ENCODE assay signal across 19 cellular contexts in genomic region chr1:159222075-159222865, GRCh38. TPM values are rescaled to one million over a fixed set of nuclear protein-coding genes. Genes with fewer than 3 reads are reported as not detected.
A peak's percentile ranks its signal among the peaks of the same experiment; 100 is the strongest.
DNase-seq lines count a peak whose midpoint lies in the region; ATAC-seq, FAIRE-seq and TF ChIP-seq lines count a peak whose summit lies in the region.
"Had no signal": no experiment of that assay in that cellular context is flagged by ENCODE, and none has a peak within 500 bp of the region (broad histone marks: within the 10 kb centered on the region; RNA-seq: fewer than 3 reads in every experiment).

No MANE protein-coding gene starts in this region.

- TF ChIP-seq CTCF in A549 (IDR thresholded peaks at IDR 0.05) (no peak), PC-3 (conservative IDR thresholded peaks at IDR 0.05; ENCODE audit: low read depth, low read length) (no peak), H1 (IDR thresholded peaks at IDR 0.05; ENCODE audit: control extremely low read depth in 1 of 3, insufficient read depth in 1 of 3, low read depth in 1 of 3, low read length in 3 of 3) (no peak), HFFc6 (IDR thresholded peaks at IDR 0.05) (no peak)
- TF ChIP-seq CTCF in activated CD8-positive, alpha-beta T cell treated with anti-CD3 and anti-CD28 coated beads for 36 hours (IDR thresholded peaks at IDR 0.05), result no peak

- H3K4me2 ChIP-seq in A549 (peak overlapping the region; percentile 18; the same call in 1 of the 3 replicates), PC-3 (ENCODE audit: low read length) (peak overlapping the region; percentile 36), H1 (ENCODE audit: insufficient read depth in 1 of 2, low read depth in 2 of 2, low read length in 2 of 2) (no peak overlapping the region)
- H3K4me2 ChIP-seq: BLaER1 had no signal

- H2BK12ac ChIP-seq in H1 (ENCODE audit: low read depth, low read length), result no peak overlapping the region

- CTCF ChIA-PET in A549 (lab: Yijun Ruan, JAX), result interaction anchor here (1.0 to 17.8 kb wide), 2 partner anchors 11 to 576 kb away, joined by 3 to 148 read pairs; no protein-coding TSS in a partner anchor
- CTCF ChIA-PET in PC-3 (lab: Charles Lee), result interaction anchor here (0.6 to 1.3 kb wide), 2 partner anchors 8 to 20 kb away, joined by 4 read pairs; no protein-coding TSS in a partner anchor
- CTCF ChIA-PET in H1 (lab: Charles Lee; ENCODE audit: partially characterized antibody), result interaction anchor here (0.6 to 1.3 kb wide), 6 partner anchors 9 to 61 kb away, joined by 3 to 10 read pairs (median 4); no protein-coding TSS in a partner anchor
- CTCF ChIA-PET in activated CD8-positive, alpha-beta T cell treated with anti-CD3 and anti-CD28 coated beads for 36 hours (lab: Charles Lee), result interaction anchor here (1.0 to 9.7 kb wide), 2 partner anchors 10 to 24 kb away, joined by 4 to 96 read pairs; no protein-coding TSS in a partner anchor

- DNase-seq in A549 (ENCODE audit: low read depth in 1 of 2, low spot score in 1 of 2) (no peak), COLO829 (ENCODE audit: low spot score) (peak; percentile 98), PC-3 (peak; percentile 56), H1 (ENCODE audit: low read depth in 1 of 2, low spot score in 2 of 2) (no peak), HFFc6 (no peak)
- no peak for DNase-seq in activated CD8-positive, alpha-beta T cell treated with anti-CD3 and anti-CD28 coated beads for 36 hours
- DNase-seq: Calu3; CD4-positive, alpha-beta memory T cell; DMS79 treated with DMSO at 0.1 percent for 48 hours; GF-D8; Karpas-422; KBM-7 had no signal

- H3K27me3 Mint-ChIP-seq in activated CD8-positive, alpha-beta T cell treated with anti-CD3 and anti-CD28 coated beads for 36 hours, result peaks cover 28% of the 10 kb centered on the region
- peaks cover 3% of the 10 kb centered on the region for H3K27me3 Mint-ChIP-seq in HFFc6 (ENCODE audit: insufficient read depth)

- H2BK20ac ChIP-seq in H1 (ENCODE audit: low read length), result no peak overlapping the region

- no peaks in the 10 kb centered on the region for H3K79me2 ChIP-seq in PC-3 (ENCODE audit: low read length)
- H3K79me2 ChIP-seq in H1 (ENCODE audit: control insufficient read depth in 1 of 2, insufficient read depth in 2 of 2, low read length in 2 of 2), result no peaks in the 10 kb centered on the region

- no peak overlapping the region for H3K23ac ChIP-seq in H1 (ENCODE audit: insufficient read length)

- TF ChIP-seq POLR2A in A549 (IDR thresholded peaks at IDR 0.05; ENCODE audit: low read length), result no peak
- TF ChIP-seq POLR2A in H1 (IDR thresholded peaks at IDR 0.05; ENCODE audit: control extremely low read depth in 1 of 2, low read depth in 2 of 2, low read length in 2 of 2), result no peak
- no peak for TF ChIP-seq POLR2A in GM18505 (IDR thresholded peaks at IDR 0.05; ENCODE audit: borderline replicate concordance, extremely low read depth, insufficient read depth, insufficient read length)

- no peak overlapping the region for H3K4ac ChIP-seq in H1 (replicated peaks; ENCODE audit: insufficient read length, low read depth, low read length)

- H3K36me3 ChIP-seq in PC-3 (ENCODE audit: low read depth, low read length) (no peaks in the 10 kb centered on the region), H1 (ENCODE audit: control insufficient read depth in 2 of 4, insufficient read depth in 4 of 4, low read length in 3 of 4) (no peaks in the 10 kb centered on the region)
- H3K36me3 ChIP-seq: BLaER1, HAP-1 had no signal

- H4K91ac ChIP-seq in H1 (replicated peaks; ENCODE audit: insufficient read length, low read length), result no peak overlapping the region

- H3K23me2 ChIP-seq in H1 (ENCODE audit: low read depth, low read length), result no peaks in the 10 kb centered on the region

- H3F3A ChIP-seq in PC-3 (ENCODE audit: low read length, unreplicated experiment), result no peaks in the 10 kb centered on the region

- intact Hi-C loops in PC-3 (cut with micrococcal nuclease), result no loop called here
- intact Hi-C loops in activated CD8-positive, alpha-beta T cell treated with anti-CD3 and anti-CD28 coated beads for 36 hours (cut with micrococcal nuclease), result no loop called here

- H2BK120ac ChIP-seq in H1 (replicated peaks; ENCODE audit: low read depth, low read length), result no peak overlapping the region

- no peak overlapping the region for H2AK5ac ChIP-seq in H1 (ENCODE audit: low read depth, low read length)

- H2AFZ ChIP-seq in PC-3 (ENCODE audit: low read length) (no peak overlapping the region), H1 (ENCODE audit: low read length) (no peak overlapping the region)

- POLR2A ChIA-PET in A549 (lab: Yijun Ruan, JAX) (no interaction called here), PC-3 (lab: Charles Lee; ENCODE audit: unreplicated experiment) (interaction anchor here (0.5 to 0.6 kb wide), 2 partner anchors 402 to 735 kb away, joined by 3 to 8 read pairs; no protein-coding TSS in a partner anchor), H1 (lab: Charles Lee; ENCODE audit: partially characterized antibody) (no interaction called here)
- POLR2A ChIA-PET in activated CD8-positive, alpha-beta T cell treated with anti-CD3 and anti-CD28 coated beads for 36 hours (lab: Charles Lee), result no interaction called here

- H3K9ac ChIP-seq in PC-3 (ENCODE audit: low read length), result no peak overlapping the region
- no peak overlapping the region for H3K9ac ChIP-seq in H1 (replicated peaks in 1 of 4; ENCODE audit: extremely low read depth in 1 of 4, low read depth in 3 of 4, low read length in 3 of 4)
- H3K9ac ChIP-seq: BLaER1 had no signal

- H2BK5ac ChIP-seq in H1 (ENCODE audit: low read depth, low read length), result no peak overlapping the region

- TF ChIP-seq EP300 in A549 (IDR thresholded peaks at IDR 0.05), result no peak
- no peak for TF ChIP-seq EP300 in H1 (IDR thresholded peaks at IDR 0.05; ENCODE audit: borderline replicate concordance in 1 of 2, low read depth in 2 of 2, low read length in 2 of 2)

- no peaks in the 10 kb centered on the region for H3K9me2 ChIP-seq in PC-3 (replicated peaks; ENCODE audit: low read length)

- H3K27me3 ChIP-seq in PC-3 (ENCODE audit: low read length), result 0 out of 2 replicates have a peak, but pooled peaks cover 3% of the 10 kb centered on the region
- H3K27me3 ChIP-seq in H1 (replicated peaks in 1 of 4; ENCODE audit: control insufficient read depth in 3 of 4, extremely low read depth in 1 of 4, insufficient read depth in 3 of 4, low read length in 3 of 4), result no peaks in the 10 kb centered on the region
- H3K27me3 ChIP-seq: BLaER1 had no signal

- H3K4me1 Mint-ChIP-seq in activated CD8-positive, alpha-beta T cell treated with anti-CD3 and anti-CD28 coated beads for 36 hours (ENCODE audit: low read depth), result no peaks in the 10 kb centered on the region
- peaks cover 9% of the 10 kb centered on the region for H3K4me1 Mint-ChIP-seq in HFFc6 (ENCODE audit: low read depth)
- H3K4me1 Mint-ChIP-seq: CD14-positive monocyte; CD4-positive, alpha-beta memory T cell had no signal

- H4K20me1 ChIP-seq in PC-3 (ENCODE audit: low read length) (no peaks in the 10 kb centered on the region), H1 (replicated peaks in 1 of 2; ENCODE audit: control insufficient read depth in 1 of 2, insufficient read depth in 2 of 2, low read length in 2 of 2) (no peaks in the 10 kb centered on the region)
- H4K20me1 ChIP-seq: BLaER1 had no signal

- no TSS peak for BruUV-seq in PC-3 (replicated peaks; lab: Mats Ljungman, UMichigan)

- WGBS in A549 (ENCODE audit: missing lambda C conversion rate), result 49% methylated on average over 5 of the region's 5 CpGs
- WGBS in H1 (ENCODE audit: extremely low coverage in 1 of 2, insufficient coverage in 1 of 2, insufficient read length in 1 of 2, insufficient replicate concordance in 2 of 2, low coverage in 1 of 2, low lambda C conversion rate in 2 of 2, missing lambda C conversion rate in 1 of 2), 2 experiments, result 95% methylated on average over 5 of the region's 5 CpGs; no CpG with 5 or more reads in 1 of the 2 experiments

- H3K79me1 ChIP-seq in H1 (ENCODE audit: low read depth, low read length), result no peaks in the 10 kb centered on the region

- H3K4me3 ChIP-seq in A549, result no peak overlapping the region
- H3K4me3 ChIP-seq in PC-3 (ENCODE audit: low read length), result no peak overlapping the region
- H3K4me3 ChIP-seq in H1 (ENCODE audit: extremely low read depth in 1 of 4, insufficient read depth in 2 of 4, low read depth in 3 of 4, low read length in 4 of 4), result no peak overlapping the region
- H3K4me3 ChIP-seq: BLaER1, HAP-1 had no signal

- H3K27ac ChIP-seq in A549 (no peak overlapping the region), PC-3 (ENCODE audit: low read length) (no peak overlapping the region), H1 (ENCODE audit: low read depth, low read length) (no peak overlapping the region)
- H3K27ac ChIP-seq: BLaER1 had no signal

- H3K27ac Mint-ChIP-seq in activated CD8-positive, alpha-beta T cell treated with anti-CD3 and anti-CD28 coated beads for 36 hours, result no peak overlapping the region
- no peak overlapping the region for H3K27ac Mint-ChIP-seq in HFFc6
- H3K27ac Mint-ChIP-seq: CD14-positive monocyte; CD4-positive, alpha-beta memory T cell had no signal

- TF ChIP-seq RAD21 in A549 (conservative IDR thresholded peaks at IDR 0.05 in 1 of 2, IDR thresholded peaks at IDR 0.05 in 1 of 2) (no peak), H1 (IDR thresholded peaks at IDR 0.05 in 1 of 2, conservative IDR thresholded peaks at IDR 0.05 in 1 of 2; ENCODE audit: low read depth in 2 of 2, low read length in 2 of 2) (no peak)

- H4K5ac ChIP-seq in H1 (ENCODE audit: insufficient read length, low read depth, low read length), result no peak overlapping the region

- H3K4me3 Mint-ChIP-seq in activated CD8-positive, alpha-beta T cell treated with anti-CD3 and anti-CD28 coated beads for 36 hours, result no peak overlapping the region
- H3K4me3 Mint-ChIP-seq in HFFc6, result no peak overlapping the region
- H3K4me3 Mint-ChIP-seq: CD14-positive monocyte; CD4-positive, alpha-beta memory T cell had no signal

- FAIRE-seq in A549 (lab: Jason Lieb, UNC) (no peak), H1 (lab: Jason Lieb, UNC) (no peak)
- FAIRE-seq: A204.1, GM19239 had no signal

- H4K8ac ChIP-seq in H1 (ENCODE audit: extremely low read depth, insufficient read depth, low read length), result no peak overlapping the region

- H3K9me3 Mint-ChIP-seq in activated CD8-positive, alpha-beta T cell treated with anti-CD3 and anti-CD28 coated beads for 36 hours, result no peaks in the 10 kb centered on the region
- no peaks in the 10 kb centered on the region for H3K9me3 Mint-ChIP-seq in HFFc6
- H3K9me3 Mint-ChIP-seq: CD4-positive, alpha-beta memory T cell had no signal

- H3K36me3 Mint-ChIP-seq in activated CD8-positive, alpha-beta T cell treated with anti-CD3 and anti-CD28 coated beads for 36 hours (ENCODE audit: low read depth), result no peaks in the 10 kb centered on the region
- no peaks in the 10 kb centered on the region for H3K36me3 Mint-ChIP-seq in HFFc6 (ENCODE audit: low read depth)
- H3K36me3 Mint-ChIP-seq: CD14-positive monocyte; CD4-positive, alpha-beta memory T cell had no signal

- no peak for ATAC-seq in A549
- ATAC-seq in PC-3, result peak; percentile 52
- ATAC-seq in activated CD8-positive, alpha-beta T cell treated with anti-CD3 and anti-CD28 coated beads for 36 hours, result no peak
- ATAC-seq in GM18505 (IDR thresholded peaks at IDR 0.05; ENCODE audit: unreplicated experiment), result no peak

- H3K18ac ChIP-seq in H1 (ENCODE audit: extremely low read depth, low read length), result no peak overlapping the region

- no peaks in the 10 kb centered on the region for H3K9me3 ChIP-seq in A549
- no peaks in the 10 kb centered on the region for H3K9me3 ChIP-seq in PC-3 (ENCODE audit: low read length)
- H3K9me3 ChIP-seq in H1 (ENCODE audit: insufficient read depth in 2 of 2, low read depth in 1 of 2, low read length in 1 of 2), result no peaks in the 10 kb centered on the region
- H3K9me3 ChIP-seq: BLaER1, HAP-1 had no signal

- no peak overlapping the region for H3K56ac ChIP-seq in H1 (replicated peaks; ENCODE audit: insufficient read length, low read depth, low read length)

- no peak overlapping the region for H3K14ac ChIP-seq in H1 (ENCODE audit: insufficient read length)

- H2BK15ac ChIP-seq in H1 (ENCODE audit: low read length), result no peak overlapping the region

- peaks cover 10% of the 10 kb centered on the region; the same call in 2 of the 3 replicates for H3K4me1 ChIP-seq in A549
- peaks cover 15% of the 10 kb centered on the region for H3K4me1 ChIP-seq in PC-3 (ENCODE audit: insufficient read depth, low read length)
- peaks cover 6 to 16% (median 7%) of the 10 kb centered on the region in 4 experiments; a peak in 6 of 7 replicates for H3K4me1 ChIP-seq in H1 (replicated peaks in 1 of 4; ENCODE audit: control insufficient read depth in 3 of 4, insufficient read depth in 4 of 4, low read length in 3 of 4)
- H3K4me1 ChIP-seq: BLaER1, HAP-1 had no signal

RNA-seq across cellular contexts. Expression of gene ACKR1, which starts 17.6 kb away (rescaled TPM):
- polyA plus RNA-seq in A549 (2011; rRNA removed), result not detected in 2 replicates
- not detected in 2 replicates for polyA plus RNA-seq in A549 (2012; cell fraction: cytosol; rRNA removed)
- polyA plus RNA-seq in A549 (2012; cell fraction: nucleus; rRNA removed), result 0.04 TPM in 1 of 2 replicates, not detected in the other
- polyA plus RNA-seq in A549 (2017; fragmentation: RNase III; extraction: RNeasy Plus Mini Kit Qiagen cat#74134 plus additional on column Dnase treatment), result not detected in 3 replicates
- polyA minus RNA-seq in A549 (2011; rRNA and poly(A)+ RNA removed), result not detected in 2 replicates
- total RNA-seq in PC-3 (2014; rRNA removed), result not detected in 2 replicates
- 0.61 TPM in 2 replicates for total RNA-seq in H1 (2021; fragmentation: NEBNext Ultra II Directional; extraction: Animal tissue kit (Norgen Biotek cat#: 25700))
- polyA plus RNA-seq in H1 (2011; rRNA removed), result 0.66 and 1.00 TPM in 2 replicates
- 0.50 TPM for polyA plus RNA-seq in H1 (2011; cell fraction: cytosol; rRNA removed)
- polyA plus RNA-seq in H1 (2011; cell fraction: nucleus; rRNA removed), result 2.4 TPM
- polyA plus RNA-seq in H1 (2012, experiment 1 of 2), result 0.92 to 1.3 TPM (median 1.2 TPM) in 4 replicates
- polyA plus RNA-seq in H1 (2012, experiment 2 of 2), result 0.84 TPM
- 0.57 TPM for polyA plus RNA-seq in H1 (2013, experiment 1 of 2)
- polyA plus RNA-seq in H1 (2013, experiment 2 of 2), result 0.42 TPM
- 0.27 and 0.54 TPM in 2 replicates for polyA minus RNA-seq in H1 (2011; rRNA and poly(A)+ RNA removed)
- not detected for polyA minus RNA-seq in H1 (2011; cell fraction: cytosol; rRNA and poly(A)+ RNA removed)
- polyA minus RNA-seq in H1 (2011; cell fraction: nucleus; rRNA and poly(A)+ RNA removed), result 1.8 TPM
- total RNA-seq in activated CD8-positive, alpha-beta T cell treated with anti-CD3 and anti-CD28 coated beads for 36 hours, result not detected
- not detected for total RNA-seq in HFFc6 (2021; fragmentation: NEBNext Ultra II Directional; extraction: Animal tissue kit (Norgen Biotek cat#: 25700))
- total RNA-seq: Calu3; CD4-positive, alpha-beta memory T cell; H4 had no signal
- polyA plus RNA-seq: CD4-positive, alpha-beta memory T cell had no signal

RNA-seq across cellular contexts. Expression of gene CADM3, which starts 50.9 kb away (rescaled TPM):
- 0.13 and 0.16 TPM in 2 replicates for polyA plus RNA-seq in A549 (2011; rRNA removed)
- 0.08 TPM in 2 replicates for polyA plus RNA-seq in A549 (2012; cell fraction: cytosol; rRNA removed)
- 0.06 and 0.08 TPM in 2 replicates for polyA plus RNA-seq in A549 (2012; cell fraction: nucleus; rRNA removed)
- 0.05 to 0.10 TPM (median 0.10 TPM) in 3 replicates for polyA plus RNA-seq in A549 (2017; fragmentation: RNase III; extraction: RNeasy Plus Mini Kit Qiagen cat#74134 plus additional on column Dnase treatment)
- 0.05 TPM in 1 of 2 replicates, not detected in the other for polyA minus RNA-seq in A549 (2011; rRNA and poly(A)+ RNA removed)
- not detected in 2 replicates for total RNA-seq in PC-3 (2014; rRNA removed)
- 8.3 and 8.9 TPM in 2 replicates for total RNA-seq in H1 (2021; fragmentation: NEBNext Ultra II Directional; extraction: Animal tissue kit (Norgen Biotek cat#: 25700))
- 8.0 and 8.5 TPM in 2 replicates for polyA plus RNA-seq in H1 (2011; rRNA removed)
- 8.1 TPM for polyA plus RNA-seq in H1 (2011; cell fraction: cytosol; rRNA removed)
- polyA plus RNA-seq in H1 (2011; cell fraction: nucleus; rRNA removed), result 14.4 TPM
- polyA plus RNA-seq in H1 (2012, experiment 1 of 2), result 6.9 to 12.6 TPM (median 10.8 TPM) in 4 replicates
- polyA plus RNA-seq in H1 (2012, experiment 2 of 2), result 6.8 TPM
- polyA plus RNA-seq in H1 (2013, experiment 1 of 2), result 4.3 TPM
- 4.5 TPM for polyA plus RNA-seq in H1 (2013, experiment 2 of 2)
- 9.8 and 10.1 TPM in 2 replicates for polyA minus RNA-seq in H1 (2011; rRNA and poly(A)+ RNA removed)
- 5.8 TPM for polyA minus RNA-seq in H1 (2011; cell fraction: cytosol; rRNA and poly(A)+ RNA removed)
- polyA minus RNA-seq in H1 (2011; cell fraction: nucleus; rRNA and poly(A)+ RNA removed), result 4.6 TPM
- total RNA-seq in activated CD8-positive, alpha-beta T cell treated with anti-CD3 and anti-CD28 coated beads for 36 hours, result not detected
- under 1 TPM in 4 of 6 experiments, not detected in 2; 0.06 to 0.24 (median 0.17) TPM for total RNA-seq in HFFc6 (2021; fragmentation: NEBNext Ultra II Directional; extraction: Animal tissue kit (Norgen Biotek cat#: 25700))
- total RNA-seq: Calu3; CD4-positive, alpha-beta memory T cell had no signal
- polyA plus RNA-seq: CD14-positive monocyte; CD4-positive, alpha-beta memory T cell had no signal

Comparison
In these comparisons a context has a peak if more than half of its experiments do, and no peak if none do; other contexts are left out.
1. DNase-seq: peak in COLO829 (single experiment) and PC-3 (single experiment); none in A549 (0 of 2), H1 (0 of 2), activated CD8-positive, alpha-beta T cell treated with anti-CD3 and anti-CD28 coated beads for 36 hours (single experiment) and HFFc6 (single experiment).
2. H3K4me2 ChIP-seq: peak in A549 (single experiment) and PC-3 (single experiment); none in H1 (0 of 2).
3. Of the 18 proteins assayed by ChIP-seq in both H1 and A549: peak only in H1: none; only in A549: none; in both: CEBPB; in neither: 17.